In genomic region chr1:55039342-55040082, GRCh38 we compare ENCODE assay signal across 10 cellular contexts. TPM values are rescaled to one million over a fixed set of nuclear protein-coding genes. Genes with fewer than 3 reads are reported as not detected.
DNase-seq lines count a peak whose midpoint lies in the region; ATAC-seq, FAIRE-seq and TF ChIP-seq lines count a peak whose summit lies in the region.
"Had no signal": no experiment of that assay in that cellular context is flagged by ENCODE, and none has a peak within 500 bp of the region (broad histone marks: within the 10 kb centered on the region; RNA-seq: fewer than 3 reads in every experiment).

PCSK9 (plus strand) TSS chr1:55039548; CDS start chr1:55039838, 290 bp downstream.

- no peaks in the 10 kb centered on the region; a peak in 2 of 5 replicates for H3K9me3 Mint-ChIP-seq in H9

- H3K79me1 ChIP-seq in H9 (ENCODE audit: insufficient read depth, low read depth, low read length, poor library complexity, severe bottlenecking): no peaks in the 10 kb centered on the region

- H3K36me3 Mint-ChIP-seq in H9 (ENCODE audit: insufficient read depth in 1 of 3, low read depth in 3 of 3): peaks cover 6 to 23% (median 8%) of the 10 kb centered on the region in 3 experiments; a peak in 6 of 7 replicates
- H3K36me3 Mint-ChIP-seq: activated naive CD8-positive, alpha-beta T cell had no signal

- peak; percentile 83 for ATAC-seq in RWPE2 (ENCODE audit: low read depth)
- ATAC-seq in left cardiac atrium: peak; percentile 52 to 76
- ATAC-seq in psoas muscle: peak; percentile 60 to 81 (median 71)
- no peak for ATAC-seq in HG02588 (IDR thresholded peaks at IDR 0.05; ENCODE audit: unreplicated experiment)

- H3K4me2 ChIP-seq in H9 (ENCODE audit: insufficient read depth, insufficient read length, low read length): peak within 1 kb of the TSS; percentile 46

- H3K9me3 ChIP-seq in H9 (ENCODE audit: control insufficient read depth, low read depth, low read length) (no peaks in the 10 kb centered on the region), RWPE2 (ENCODE audit: severe bottlenecking) (no peaks in the 10 kb centered on the region), psoas muscle (no peaks in the 10 kb centered on the region)

- H3K27ac ChIP-seq in H9 (ENCODE audit: insufficient read length, low read depth, low read length) (no peak within 1 kb of the TSS), RWPE2 (ENCODE audit: poor library complexity, severe bottlenecking) (peak within 1 kb of the TSS; percentile 76), psoas muscle (no peak within 1 kb of the TSS)

- H4K91ac ChIP-seq in H9 (ENCODE audit: insufficient read length, low read depth, low read length): no peak within 1 kb of the TSS

- H2BK12ac ChIP-seq in H9 (ENCODE audit: insufficient read length, low read depth, low read length): no peak within 1 kb of the TSS

- no peak for FAIRE-seq in frontal cortex (lab: Jason Lieb, UNC)

- no CpG with 5 or more reads among the region's 67 CpGs for WGBS in H9 (ENCODE audit: extremely low coverage, insufficient read length, low lambda C conversion rate)
- 1 to 2% (median 2%) methylated on average over 60 to 67 of the region's 67 CpGs for WGBS in psoas muscle, 3 donors

- peaks cover 49% of the 10 kb centered on the region for H3K27me3 Mint-ChIP-seq in H9 (ENCODE audit: low read depth)

- H3K4me1 Mint-ChIP-seq in H9: peaks cover 41 to 53% of the 10 kb centered on the region in 2 experiments

- H3K4ac ChIP-seq in H9 (ENCODE audit: low read depth, low read length): no peak within 1 kb of the TSS

- intact Hi-C loops in left cardiac atrium (cut with DNase I) (no loop called here), psoas muscle (cut with DNase I) (no loop called here)

- no peak within 1 kb of the TSS for H3T11ph ChIP-seq in H9 (ENCODE audit: low read length)

- peaks cover 37% of the 10 kb centered on the region for H3K36me3 ChIP-seq in RWPE2 (ENCODE audit: low read depth)
- H3K36me3 ChIP-seq in psoas muscle (ENCODE audit: insufficient read depth in 1 of 2, low read depth in 1 of 2): no peaks in the 10 kb centered on the region

- peaks cover 18% of the 10 kb centered on the region; the same call in 1 of the 2 replicates for H3K79me2 ChIP-seq in H9 (ENCODE audit: insufficient read depth, low read length)

- H2AK5ac ChIP-seq in H9 (ENCODE audit: insufficient read length, low read length): no peak within 1 kb of the TSS

- H3K23ac ChIP-seq in H9 (ENCODE audit: insufficient read length, low read depth, low read length): no peak within 1 kb of the TSS

- no peak within 1 kb of the TSS for H2BK5ac ChIP-seq in H9 (ENCODE audit: insufficient read length, low read length)

- H2BK15ac ChIP-seq in H9 (ENCODE audit: low read depth, low read length): no peak within 1 kb of the TSS

- H3K9ac ChIP-seq in H9 (ENCODE audit: extremely low read depth, insufficient read length, low read length): peak within 1 kb of the TSS; percentile 52

- peak within 1 kb of the TSS; percentile 36 for H3K18ac ChIP-seq in H9 (ENCODE audit: insufficient read length, low read depth, low read length)

- H3K4me3 ChIP-seq in RWPE2 (ENCODE audit: severe bottlenecking) (peak within 1 kb of the TSS; percentile 78), psoas muscle (peak within 1 kb of the TSS; percentile 44)

- H4K5ac ChIP-seq in H9 (ENCODE audit: insufficient read length, low read depth, low read length): no peak within 1 kb of the TSS

- H3K56ac ChIP-seq in H9 (ENCODE audit: insufficient read length, low read depth, low read length): no peak within 1 kb of the TSS

- H3K4me1 ChIP-seq in H9 (ENCODE audit: insufficient read depth, low read length) (peaks cover 9% of the 10 kb centered on the region; the same call in 1 of the 2 replicates), RWPE2 (ENCODE audit: insufficient read depth, poor library complexity, severe bottlenecking) (peaks cover 23% of the 10 kb centered on the region), psoas muscle (peaks cover 6% of the 10 kb centered on the region)

- H2BK120ac ChIP-seq in H9 (ENCODE audit: low read depth, low read length, poor library complexity, severe bottlenecking): no peak within 1 kb of the TSS

- DNase-seq in H9 (peak; percentile 85), RWPE2 (ENCODE audit: low spot score) (peak; percentile 84), left cardiac atrium (no peak), psoas muscle (no peak), GM13976 (ENCODE audit: low spot score) (no peak), NCI-H1048 (lab: John Stamatoyannopoulos, UW) (no peak), frontal cortex (ENCODE audit: low spot score in 2 of 2) (no peak)
- DNase-seq: NCI-H446 treated with DMSO at 0.1 percent for 48 hours had no signal

- TF ChIP-seq CTCF in H9 (conservative IDR thresholded peaks at IDR 0.05) (no peak), RWPE2 (IDR thresholded peaks at IDR 0.05; ENCODE audit: poor library complexity, severe bottlenecking) (no peak), psoas muscle (IDR thresholded peaks at IDR 0.05) (no peak), GM13976 (IDR thresholded peaks at IDR 0.05; ENCODE audit: borderline replicate concordance, control extremely low read depth, extremely low read depth, insufficient read depth, missing control alignments) (no peak)

- H3K23me2 ChIP-seq in H9 (ENCODE audit: insufficient read length, low read depth, low read length, poor library complexity, severe bottlenecking): peaks cover 21% of the 10 kb centered on the region

- peak within 1 kb of the TSS in 1 of 3 experiments; percentile 76; a peak in 3 of 7 replicates for H3K27ac Mint-ChIP-seq in H9
- H3K27ac Mint-ChIP-seq: activated naive CD8-positive, alpha-beta T cell had no signal

- no peak within 1 kb of the TSS for H2AFZ ChIP-seq in H9 (ENCODE audit: low read length)

- H3K4me3 Mint-ChIP-seq in H9: peak within 1 kb of the TSS; percentile 82 to 93
- H3K4me3 Mint-ChIP-seq: activated naive CD8-positive, alpha-beta T cell had no signal

- in situ Hi-C loops in GM13976 (cut with MboI; ENCODE audit: low sequenced_read_pairs, unreplicated experiment): no loop called here

- H2BK20ac ChIP-seq in H9 (ENCODE audit: low read depth, low read length, poor library complexity, severe bottlenecking): no peak within 1 kb of the TSS

- no peak within 1 kb of the TSS for H4K8ac ChIP-seq in H9 (replicated peaks; ENCODE audit: insufficient read length, low read depth, low read length)

- peak within 1 kb of the TSS; percentile 85 for H3K14ac ChIP-seq in H9 (ENCODE audit: insufficient read depth, low read length)

- no peaks in the 10 kb centered on the region for H4K20me1 ChIP-seq in H9 (ENCODE audit: control insufficient read depth, insufficient read depth, insufficient read length)

- H3K27me3 ChIP-seq in H9 (ENCODE audit: insufficient read depth, low read length): peaks cover 11% of the 10 kb centered on the region; the same call in 1 of the 2 replicates
- H3K27me3 ChIP-seq in RWPE2 (ENCODE audit: insufficient read depth, poor library complexity, severe bottlenecking): no peaks in the 10 kb centered on the region
- H3K27me3 ChIP-seq in psoas muscle (ENCODE audit: insufficient read depth in 3 of 3, low read length in 2 of 3): peaks cover 0 to 54% (median 8%) of the 10 kb centered on the region in 3 donors

RNA-seq across cellular contexts. Expression of gene PCSK9, which starts in this region (rescaled TPM):
- total RNA-seq in H9 (2021): 72.2 and 75.1 TPM in 2 replicates
- total RNA-seq in left cardiac atrium: under 1 TPM in 1 of 2 donors, not detected in 1; 0.13 TPM
- not detected for total RNA-seq in psoas muscle
- under 1 TPM in 2 of 3 donors, not detected in 1; under 0.01 to 0.03 TPM for polyA plus RNA-seq in psoas muscle
- 4.1 TPM for total RNA-seq in frontal cortex

Comparison
In these comparisons a context has a peak if more than half of its experiments do, and no peak if none do; other contexts are left out.
1. RNA of gene PCSK9 (total RNA-seq): 72.2 to 75.1 TPM in H9; 4.1 TPM in frontal cortex (single experiment), 0.13 TPM in left cardiac atrium and not detected in psoas muscle; every median in the first group is over 10 times any median in the second.
2. Peak in ATAC-seq in left cardiac atrium; RNA of the gene not detected or under 1 TPM.
3. Peak in ATAC-seq and H3K4me3 ChIP-seq in psoas muscle; RNA of the gene not detected or under 1 TPM.
4. DNase-seq: peak in H9 (single experiment) and RWPE2 (single experiment); none in left cardiac atrium (single experiment), psoas muscle (0 of 2), GM13976 (single experiment), NCI-H1048 (single experiment) and frontal cortex (0 of 2).